In the genomic region with DNA sequence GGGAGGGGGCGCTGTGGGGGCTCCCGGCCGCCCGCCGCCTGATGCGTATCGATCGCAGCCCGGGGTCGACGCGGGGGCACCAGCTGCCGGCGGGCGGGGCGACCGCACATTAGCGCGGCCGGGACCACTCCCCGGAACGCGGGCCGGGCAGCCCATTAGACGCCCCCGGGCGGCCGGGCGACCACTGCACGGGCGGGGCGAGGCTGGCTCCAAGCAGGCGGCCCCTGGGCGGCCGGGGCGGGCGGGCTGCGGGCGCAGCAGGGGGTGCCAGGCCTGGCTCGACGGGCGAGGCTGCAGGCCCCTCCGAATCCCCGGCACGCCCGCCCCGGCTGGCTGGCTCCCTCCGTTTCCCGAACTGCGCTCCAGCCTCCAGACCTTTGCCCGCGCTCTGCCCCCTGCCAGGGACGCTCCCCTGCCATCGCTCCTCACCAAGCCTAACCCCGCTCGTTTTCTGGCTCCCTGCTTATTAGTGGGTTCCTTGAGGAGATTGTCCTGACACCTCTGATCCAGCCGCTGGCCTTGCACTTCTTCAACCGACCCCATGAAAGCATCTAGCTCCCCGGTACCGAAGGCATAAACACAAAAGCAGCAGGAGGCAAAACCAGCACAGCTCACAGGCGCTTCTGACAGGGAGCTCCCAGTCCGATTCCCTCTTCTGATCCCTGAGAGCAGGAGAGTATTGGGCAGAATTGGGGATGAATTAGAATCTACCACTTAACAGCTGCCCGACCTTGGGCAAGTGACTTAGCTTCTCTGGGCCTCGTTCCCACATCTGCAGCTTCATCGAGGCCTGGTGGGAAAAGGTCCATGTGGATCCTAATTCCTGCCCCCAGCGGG, we compare ENCODE assay signal across 15 cellular contexts.
DNase-seq lines count a peak whose midpoint lies in the region; ATAC-seq and TF ChIP-seq lines count a peak whose summit lies in the region.
"Had no signal": no experiment of that assay in that cellular context is flagged by ENCODE, and none has a peak within 500 bp of the region (broad histone marks: within the 10 kb centered on the region; RNA-seq: fewer than 3 reads in every experiment).

No MANE protein-coding gene starts in this region.

- TF ChIP-seq EP300 in transverse colon (IDR thresholded peaks at IDR 0.05; ENCODE audit: low read depth): no peak

- 50 to 56% methylated on average over 2 to 27 of the region's 66 CpGs for whole genome bisulfite sequencing in transverse colon (ENCODE audit: low coverage in 1 of 2), 2 donors

- H3K9me3 Mint-ChIP-seq in activated T-cell treated with anti-CD3 and anti-CD28 coated beads, Interleukin-2, amount 50 U/mL, for 4 hours: no peaks in the 10 kb centered on the region
- H3K9me3 Mint-ChIP-seq in stimulated activated memory B cell treated with anti-CD40 and anti-IgM and Interleukin-4, amounts not matched to agents 10 μg/mL and 1 μg/mL and 100 μg/mL, for 72 hours: no peaks in the 10 kb centered on the region

- peak overlapping the region; percentile 41 for H3K4me3 Mint-ChIP-seq in activated T-cell treated with anti-CD3 and anti-CD28 coated beads, Interleukin-2, amount 50 U/mL, for 4 hours
- no peak overlapping the region for H3K4me3 Mint-ChIP-seq in stimulated activated memory B cell treated with anti-CD40 and anti-IgM and Interleukin-4, amounts not matched to agents 10 μg/mL and 1 μg/mL and 100 μg/mL, for 72 hours
- H3K4me3 Mint-ChIP-seq: activated CD8-positive, alpha-beta T cell treated with anti-CD3 and anti-CD28 coated beads, Interleukin-2, amount 10 ng/mL, durations not matched to agents 7 days and 5 days had no signal

- peaks cover 18% of the 10 kb centered on the region for H3K27me3 ChIP-seq in NT2/D1 (ENCODE audit: insufficient read depth, insufficient read length)
- H3K27me3 ChIP-seq in iPS-20b (ENCODE audit: insufficient read depth, low read length): peaks cover 28% of the 10 kb centered on the region
- peaks cover 87% of the 10 kb centered on the region for H3K27me3 ChIP-seq in transverse colon

- H3K4me3 ChIP-seq in NT2/D1 (ENCODE audit: insufficient read length, low read depth): peak overlapping the region; percentile 30
- H3K4me3 ChIP-seq in iPS-20b (ENCODE audit: low read length): peak overlapping the region; percentile 44; the same call in 1 of the 2 replicates
- H3K4me3 ChIP-seq in transverse colon: no peak overlapping the region

- H3K4me1 ChIP-seq in NT2/D1 (ENCODE audit: insufficient read depth, insufficient read length): peaks cover 11% of the 10 kb centered on the region
- peaks cover 13% of the 10 kb centered on the region; the same call in 1 of the 2 replicates for H3K4me1 ChIP-seq in iPS-20b (ENCODE audit: insufficient read depth, low read length)
- H3K4me1 ChIP-seq in transverse colon: peaks cover 0 to 5% (median 0%) of the 10 kb centered on the region in 4 donors

- H3K36me3 ChIP-seq in NT2/D1 (ENCODE audit: insufficient read depth, insufficient read length, low read length) (no peaks in the 10 kb centered on the region), iPS-20b (ENCODE audit: insufficient read depth, low read depth, low read length) (no peaks in the 10 kb centered on the region), transverse colon (no peaks in the 10 kb centered on the region)

- H3K27ac Mint-ChIP-seq in stimulated activated memory B cell treated with anti-CD40 and anti-IgM and Interleukin-4, amounts not matched to agents 10 μg/mL and 1 μg/mL and 100 μg/mL, for 72 hours: no peak overlapping the region
- H3K27ac Mint-ChIP-seq: activated CD8-positive, alpha-beta T cell treated with anti-CD3 and anti-CD28 coated beads, Interleukin-2, amount 10 ng/mL, durations not matched to agents 7 days and 5 days had no signal

- no peaks in the 10 kb centered on the region for H3K36me3 Mint-ChIP-seq in activated T-cell treated with anti-CD3 and anti-CD28 coated beads, Interleukin-2, amount 50 U/mL, for 4 hours (ENCODE audit: insufficient read depth)
- no peaks in the 10 kb centered on the region for H3K36me3 Mint-ChIP-seq in stimulated activated memory B cell treated with anti-CD40 and anti-IgM and Interleukin-4, amounts not matched to agents 10 μg/mL and 1 μg/mL and 100 μg/mL, for 72 hours

- no peak for ATAC-seq in activated T-cell treated with anti-CD3 and anti-CD28 coated beads, Interleukin-2, amount 50 U/mL, for 4 hours
- ATAC-seq in stimulated activated memory B cell treated with anti-CD40 and anti-IgM and Interleukin-4, amounts not matched to agents 10 μg/mL and 1 μg/mL and 100 μg/mL, for 72 hours: peak; percentile 8
- ATAC-seq in GM21619 (IDR thresholded peaks at IDR 0.05; ENCODE audit: unreplicated experiment): no peak
- ATAC-seq: activated CD8-positive, alpha-beta T cell treated with anti-CD3 and anti-CD28 coated beads, Interleukin-2, amount 10 ng/mL, durations not matched to agents 7 days and 5 days had no signal

- no peak overlapping the region for H3K27ac ChIP-seq in iPS-20b (ENCODE audit: low read length)
- H3K27ac ChIP-seq in transverse colon: no peak overlapping the region
- H3K27ac ChIP-seq: HL-60 had no signal

- DNase-seq in activated T-cell treated with anti-CD3 and anti-CD28 coated beads, Interleukin-2, amount 50 U/mL, for 4 hours: no peak
- no peak for DNase-seq in activated T-cell treated with anti-CD3 and anti-CD28 coated beads, Interleukin-2, amount 50 U/mL, for 1 hour
- DNase-seq in NT2/D1 (ENCODE audit: low read depth, low spot score): no peak
- no peak for DNase-seq in transverse colon
- no peak for DNase-seq in NCI-H2029 (lab: John Stamatoyannopoulos, UW)
- DNase-seq: ACHN; activated CD8-positive, alpha-beta T cell treated with anti-CD3 and anti-CD28 coated beads, Interleukin-2, amount 10 ng/mL, durations not matched to agents 7 days and 5 days; activated naive CD4-positive, alpha-beta T cell; cerebellar nuclear complex; NCI-H446 treated with DMSO at 0.1 percent for 48 hours; RPMI8226 had no signal

- intact Hi-C loops in transverse colon (cut with DNase I; ENCODE audit: low total_unique reads): no loop called here

- H3K4me1 Mint-ChIP-seq in activated T-cell treated with anti-CD3 and anti-CD28 coated beads, Interleukin-2, amount 50 U/mL, for 4 hours (ENCODE audit: low read depth): peaks cover 5% of the 10 kb centered on the region
- H3K4me1 Mint-ChIP-seq in stimulated activated memory B cell treated with anti-CD40 and anti-IgM and Interleukin-4, amounts not matched to agents 10 μg/mL and 1 μg/mL and 100 μg/mL, for 72 hours: no peaks in the 10 kb centered on the region

- H3K9me3 ChIP-seq in NT2/D1 (ENCODE audit: insufficient read depth, low read length) (no peaks in the 10 kb centered on the region), iPS-20b (ENCODE audit: insufficient read depth, low read depth, low read length) (no peaks in the 10 kb centered on the region), transverse colon (no peaks in the 10 kb centered on the region)

- in situ Hi-C loops in transverse colon (cut with MboI; ENCODE audit: low pct_ligation_motif_present in 1 of 4, low pct_unique_long_range_greater_than_20kb in 1 of 4, low sequenced_read_pairs in 3 of 4): no loop called here

- peaks cover 58% of the 10 kb centered on the region for H3K27me3 Mint-ChIP-seq in activated T-cell treated with anti-CD3 and anti-CD28 coated beads, Interleukin-2, amount 50 U/mL, for 4 hours (ENCODE audit: low read depth)
- H3K27me3 Mint-ChIP-seq in stimulated activated memory B cell treated with anti-CD40 and anti-IgM and Interleukin-4, amounts not matched to agents 10 μg/mL and 1 μg/mL and 100 μg/mL, for 72 hours: peaks cover 72% of the 10 kb centered on the region

- no peak for TF ChIP-seq CTCF in transverse colon (IDR thresholded peaks at IDR 0.05)

- no peak for TF ChIP-seq POLR2A in transverse colon (IDR thresholded peaks at IDR 0.05)

- H3K9ac ChIP-seq in NT2/D1 (ENCODE audit: insufficient read length, low read depth): peak overlapping the region; percentile 77
- no peak overlapping the region for H3K9ac ChIP-seq in iPS-20b (ENCODE audit: low read depth, low read length)

Comparison
In these comparisons a context has a peak if more than half of its experiments do, and no peak if none do; other contexts are left out.
1. H3K4me3 ChIP-seq: peak in NT2/D1 (single experiment) and iPS-20b (single experiment); none in transverse colon (0 of 4).